In genomic region chr3:71128951-71129350, GRCh38 we compare ENCODE assay signal across 9 cellular contexts.
DNase-seq lines count a peak whose midpoint lies in the region; ATAC-seq and TF ChIP-seq lines count a peak whose summit lies in the region.
"Had no signal": no experiment of that assay in that cellular context is flagged by ENCODE, and none has a peak within 500 bp of the region (broad histone marks: within the 10 kb centered on the region; RNA-seq: fewer than 3 reads in every experiment).

No MANE protein-coding gene starts in this region.

- H3K36me3 ChIP-seq in skeletal muscle tissue (ENCODE audit: control insufficient read depth in 3 of 3, insufficient read depth in 3 of 3, low read length in 3 of 3): no peaks in the 10 kb centered on the region

- peak overlapping the region; percentile 94 for H3K27ac Mint-ChIP-seq in activated CD4-positive, alpha-beta T cell treated with anti-CD3 and anti-CD28 coated beads, Interleukin-2, amount 10 ng/mL, durations not matched to agents 7 days and 5 days

- no peaks in the 10 kb centered on the region for H3K9me3 ChIP-seq in skeletal muscle tissue (ENCODE audit: control insufficient read depth in 3 of 3, low read length in 3 of 3)

- POLR2A ChIA-PET in activated CD4-positive, alpha-beta T cell treated with anti-CD3 and anti-CD28 coated beads, Interleukin-2, amount 10 ng/mL, durations not matched to agents 7 days and 5 days (lab: Charles Lee): no interaction called here

- peak overlapping the region; percentile 96 for H3K4me3 Mint-ChIP-seq in activated CD4-positive, alpha-beta T cell treated with anti-CD3 and anti-CD28 coated beads, Interleukin-2, amount 10 ng/mL, durations not matched to agents 7 days and 5 days

- H3K4me1 ChIP-seq in skeletal muscle tissue (ENCODE audit: control insufficient read depth in 3 of 3, insufficient read depth in 3 of 3, low read length in 3 of 3): peaks cover 0 to 12% (median 8%) of the 10 kb centered on the region in 3 donors

- no peaks in the 10 kb centered on the region for H3K9me3 Mint-ChIP-seq in activated CD4-positive, alpha-beta T cell treated with anti-CD3 and anti-CD28 coated beads, Interleukin-2, amount 10 ng/mL, durations not matched to agents 7 days and 5 days

- H3K9ac ChIP-seq in skeletal muscle tissue (ENCODE audit: low read depth in 1 of 3, low read length in 3 of 3): peak overlapping the region in 2 of 3 donors; percentile 0 to 35

- no peaks in the 10 kb centered on the region for H3K27me3 Mint-ChIP-seq in activated CD4-positive, alpha-beta T cell treated with anti-CD3 and anti-CD28 coated beads, Interleukin-2, amount 10 ng/mL, durations not matched to agents 7 days and 5 days

- CTCF ChIA-PET in activated CD4-positive, alpha-beta T cell treated with anti-CD3 and anti-CD28 coated beads, Interleukin-2, amount 10 ng/mL, durations not matched to agents 7 days and 5 days (lab: Charles Lee): interaction anchor here (0.8 to 1.0 kb wide), 2 partner anchors 68 to 130 kb away, joined by 3 read pairs; no protein-coding TSS in a partner anchor

- DNase-seq in HFF-Myc (ENCODE audit: extremely low read depth, low read depth) (no peak), fibroblast of the aortic adventitia (ENCODE audit: low read depth) (peak; percentile 46), T-helper 9 cell (no peak)
- no peak for DNase-seq in activated CD4-positive, alpha-beta T cell treated with anti-CD3 and anti-CD28 coated beads, Interleukin-2, amount 10 ng/mL, durations not matched to agents 7 days and 5 days

- H3K27me3 ChIP-seq in skeletal muscle tissue (ENCODE audit: control insufficient read depth in 3 of 3, insufficient read depth in 3 of 3, low read length in 3 of 3): no peaks in the 10 kb centered on the region

- H3K36me3 Mint-ChIP-seq in activated CD4-positive, alpha-beta T cell treated with anti-CD3 and anti-CD28 coated beads, Interleukin-2, amount 10 ng/mL, durations not matched to agents 7 days and 5 days (ENCODE audit: low read depth): peaks cover 33% of the 10 kb centered on the region

- ATAC-seq in HG02610 (IDR thresholded peaks at IDR 0.05; ENCODE audit: unreplicated experiment) (no peak), GM21515 (IDR thresholded peaks at IDR 0.05; ENCODE audit: unreplicated experiment) (no peak), HG03139 (IDR thresholded peaks at IDR 0.05; ENCODE audit: unreplicated experiment) (no peak)
- ATAC-seq: Panc1 had no signal

- H3K27ac ChIP-seq in skeletal muscle tissue (ENCODE audit: low read depth, low read length): peak overlapping the region; percentile 78

- H3K4me3 ChIP-seq in HFF-Myc (replicated peaks; ENCODE audit: low read depth, low read length): peak overlapping the region; percentile 49
- H3K4me3 ChIP-seq in fibroblast of the aortic adventitia (ENCODE audit: low read depth, low read length): peak overlapping the region; percentile 65
- H3K4me3 ChIP-seq in skeletal muscle tissue (ENCODE audit: low read length in 3 of 3): peak overlapping the region; percentile 3 to 80 (median 64)

- TF ChIP-seq CTCF in HFF-Myc (IDR thresholded peaks at IDR 0.05; ENCODE audit: low read depth, low read length, missing control alignments) (no peak), fibroblast of the aortic adventitia (IDR thresholded peaks at IDR 0.05; ENCODE audit: insufficient read depth, low read length) (no peak)

- H3K4me1 Mint-ChIP-seq in activated CD4-positive, alpha-beta T cell treated with anti-CD3 and anti-CD28 coated beads, Interleukin-2, amount 10 ng/mL, durations not matched to agents 7 days and 5 days: peaks cover 72% of the 10 kb centered on the region
